In genomic region chr17:50913120-50913519, GRCh38 we compare ENCODE assay signal across 1 cellular context.
TF ChIP-seq lines count a peak whose summit lies in the region.

No MANE protein-coding gene starts in this region.

TF ChIP-seq in SK-N-SH, 30 proteins besides CTCF, POLR2A, EP300 and RAD21:
- TF ChIP-seq MEF2A (IDR thresholded peaks at IDR 0.05; ENCODE audit: borderline replicate concordance, low read depth) (no peak), PBX3 (IDR thresholded peaks at IDR 0.05) (no peak), RXRA (IDR thresholded peaks at IDR 0.05; ENCODE audit: borderline replicate concordance, low read depth) (no peak), GABPA (IDR thresholded peaks at IDR 0.05; ENCODE audit: low read depth) (no peak), JUND (IDR thresholded peaks at IDR 0.05) (no peak), RFX5 (IDR thresholded peaks at IDR 0.05; ENCODE audit: low read length) (no peak), SIN3A (IDR thresholded peaks at IDR 0.05; ENCODE audit: borderline replicate concordance, low read depth, low read length) (no peak), FOSL2 (IDR thresholded peaks at IDR 0.05; ENCODE audit: borderline replicate concordance, low read depth) (no peak), TAF1 (IDR thresholded peaks at IDR 0.05; ENCODE audit: borderline replicate concordance, low read depth, low read length) (no peak), TCF12 (IDR thresholded peaks at IDR 0.05) (no peak), YY1 (IDR thresholded peaks at IDR 0.05; ENCODE audit: low read depth) (no peak)
- TF ChIP-seq, protein P1, sequence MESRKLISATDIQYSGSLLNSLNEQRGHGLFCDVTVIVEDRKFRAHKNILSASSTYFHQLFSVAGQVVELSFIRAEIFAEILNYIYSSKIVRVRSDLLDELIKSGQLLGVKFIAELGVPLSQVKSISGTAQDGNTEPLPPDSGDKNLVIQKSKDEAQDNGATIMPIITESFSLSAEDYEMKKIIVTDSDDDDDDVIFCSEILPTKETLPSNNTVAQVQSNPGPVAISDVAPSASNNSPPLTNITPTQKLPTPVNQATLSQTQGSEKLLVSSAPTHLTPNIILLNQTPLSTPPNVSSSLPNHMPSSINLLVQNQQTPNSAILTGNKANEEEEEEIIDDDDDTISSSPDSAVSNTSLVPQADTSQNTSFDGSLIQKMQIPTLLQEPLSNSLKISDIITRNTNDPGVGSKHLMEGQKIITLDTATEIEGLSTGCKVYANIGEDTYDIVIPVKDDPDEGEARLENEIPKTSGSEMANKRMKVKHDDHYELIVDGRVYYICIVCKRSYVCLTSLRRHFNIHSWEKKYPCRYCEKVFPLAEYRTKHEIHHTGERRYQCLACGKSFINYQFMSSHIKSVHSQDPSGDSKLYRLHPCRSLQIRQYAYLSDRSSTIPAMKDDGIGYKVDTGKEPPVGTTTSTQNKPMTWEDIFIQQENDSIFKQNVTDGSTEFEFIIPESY (IDR thresholded peaks at IDR 0.05; ENCODE audit: borderline replicate concordance, low read depth), result no peak
- TF ChIP-seq, protein P2, sequence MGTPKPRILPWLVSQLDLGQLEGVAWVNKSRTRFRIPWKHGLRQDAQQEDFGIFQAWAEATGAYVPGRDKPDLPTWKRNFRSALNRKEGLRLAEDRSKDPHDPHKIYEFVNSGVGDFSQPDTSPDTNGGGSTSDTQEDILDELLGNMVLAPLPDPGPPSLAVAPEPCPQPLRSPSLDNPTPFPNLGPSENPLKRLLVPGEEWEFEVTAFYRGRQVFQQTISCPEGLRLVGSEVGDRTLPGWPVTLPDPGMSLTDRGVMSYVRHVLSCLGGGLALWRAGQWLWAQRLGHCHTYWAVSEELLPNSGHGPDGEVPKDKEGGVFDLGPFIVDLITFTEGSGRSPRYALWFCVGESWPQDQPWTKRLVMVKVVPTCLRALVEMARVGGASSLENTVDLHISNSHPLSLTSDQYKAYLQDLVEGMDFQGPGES (IDR thresholded peaks at IDR 0.05; ENCODE audit: low read depth, low read length), result no peak
- TF ChIP-seq, protein P3, sequence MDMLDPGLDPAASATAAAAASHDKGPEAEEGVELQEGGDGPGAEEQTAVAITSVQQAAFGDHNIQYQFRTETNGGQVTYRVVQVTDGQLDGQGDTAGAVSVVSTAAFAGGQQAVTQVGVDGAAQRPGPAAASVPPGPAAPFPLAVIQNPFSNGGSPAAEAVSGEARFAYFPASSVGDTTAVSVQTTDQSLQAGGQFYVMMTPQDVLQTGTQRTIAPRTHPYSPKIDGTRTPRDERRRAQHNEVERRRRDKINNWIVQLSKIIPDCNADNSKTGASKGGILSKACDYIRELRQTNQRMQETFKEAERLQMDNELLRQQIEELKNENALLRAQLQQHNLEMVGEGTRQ (IDR thresholded peaks at IDR 0.05; ENCODE audit: borderline replicate concordance, low read depth, low read length), result no peak
- TF ChIP-seq, protein P4, sequence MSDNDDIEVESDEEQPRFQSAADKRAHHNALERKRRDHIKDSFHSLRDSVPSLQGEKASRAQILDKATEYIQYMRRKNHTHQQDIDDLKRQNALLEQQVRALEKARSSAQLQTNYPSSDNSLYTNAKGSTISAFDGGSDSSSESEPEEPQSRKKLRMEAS (IDR thresholded peaks at IDR 0.05; ENCODE audit: low read depth), result no peak
